24 cellular contexts compared by ENCODE assay signal in genomic region chr12:97910559-97910958, GRCh38.
"Had no signal": no experiment of that assay in that cellular context is flagged by ENCODE, and none has a peak within 500 bp of the region (broad histone marks: within the 10 kb centered on the region; RNA-seq: fewer than 3 reads in every experiment).

No MANE protein-coding gene starts in this region.

- H3K4me3 Mint-ChIP-seq: dendritic cell treated with granulocyte-macrophage colony-stimulating factor and Interleukin-4, amounts not matched to agents 40 ng/mL and 50 ng/mL, for 4 days; effector memory CD8-positive, alpha-beta T cell; endodermal cell; mesothelial cell of epicardium had no signal

- H3K36me3 Mint-ChIP-seq: mesothelial cell of epicardium had no signal

- H3K9me3 Mint-ChIP-seq: dendritic cell treated with granulocyte-macrophage colony-stimulating factor and Interleukin-4, amounts not matched to agents 40 ng/mL and 50 ng/mL, for 4 days; effector memory CD8-positive, alpha-beta T cell; endodermal cell; mesothelial cell of epicardium had no signal

- H3K36me3 ChIP-seq: colonic mucosa, gastroesophageal sphincter, heart left ventricle, left lung, lower lobe of right lung had no signal

- H3K27me3 ChIP-seq: colonic mucosa, foreskin keratinocyte, gastroesophageal sphincter, heart left ventricle, left lung had no signal

- H3K27ac ChIP-seq: colonic mucosa, epithelial cell of prostate, foreskin keratinocyte, gastroesophageal sphincter, heart left ventricle, left lung, lower lobe of right lung had no signal

- H3K27me3 Mint-ChIP-seq: dendritic cell treated with granulocyte-macrophage colony-stimulating factor and Interleukin-4, amounts not matched to agents 40 ng/mL and 50 ng/mL, for 4 days; effector memory CD8-positive, alpha-beta T cell had no signal

- H3K9me3 ChIP-seq: colonic mucosa, gastroesophageal sphincter, heart left ventricle, left lung, lower lobe of right lung, mucosa of descending colon had no signal

- H3K4me3 ChIP-seq: colonic mucosa, gastroesophageal sphincter, heart left ventricle, left lung, lower lobe of right lung, mucosa of descending colon had no signal

- FAIRE-seq: endometrium, frontal cortex, islet of Langerhans, keratinocyte had no signal

- H3K4me1 ChIP-seq: colonic mucosa, foreskin keratinocyte, heart left ventricle, left lung, lower lobe of right lung had no signal

- H3K27ac Mint-ChIP-seq: dendritic cell treated with granulocyte-macrophage colony-stimulating factor and Interleukin-4, amounts not matched to agents 40 ng/mL and 50 ng/mL, for 4 days; effector memory CD8-positive, alpha-beta T cell; endodermal cell; mesothelial cell of epicardium had no signal

- DNase-seq: colonic mucosa; cortex of kidney; effector CD8-positive, alpha-beta T cell; effector memory CD8-positive, alpha-beta T cell; endodermal cell; erythroblast; foreskin keratinocyte; heart left ventricle; hippocampal formation; left cardiac atrium; left lung; left ventricle myocardium superior; lower lobe of right lung; mesenchymal stem cell; mucosa of descending colon had no signal

- ATAC-seq: effector memory CD8-positive, alpha-beta T cell; esophagus mucosa; foreskin keratinocyte; gastroesophageal sphincter; heart left ventricle; left lung; left ventricle myocardium superior; lower lobe of right lung; mucosa of descending colon had no signal

- H3K4me1 Mint-ChIP-seq: endodermal cell, mesothelial cell of epicardium had no signal
